In genomic region chr12:99390707-99391106, GRCh38 we compare ENCODE assay signal across 11 cellular contexts.
DNase-seq lines count a peak whose midpoint lies in the region; ATAC-seq, FAIRE-seq and TF ChIP-seq lines count a peak whose summit lies in the region.
"Had no signal": no experiment of that assay in that cellular context is flagged by ENCODE, and none has a peak within 500 bp of the region (broad histone marks: within the 10 kb centered on the region; RNA-seq: fewer than 3 reads in every experiment).

No MANE protein-coding gene starts in this region.

- no peak for DNase-seq in GM19239 (ENCODE audit: insufficient read length, low spot score)
- peak; percentile 12 for DNase-seq in RKO (ENCODE audit: low spot score)
- peak; percentile 83 for DNase-seq in islet precursor cell
- DNase-seq in NCI-H446 treated with DMSO at 0.1 percent for 48 hours (lab: John Stamatoyannopoulos, UW), result no peak
- no peak for DNase-seq in suprapubic skin (ENCODE audit: low spot score in 2 of 2)
- no peak for DNase-seq in NCI-H187 treated with DMSO at 0.1 percent for 48 hours (lab: John Stamatoyannopoulos, UW)
- DNase-seq: activated CD4-positive, alpha-beta T cell treated with anti-CD3 and anti-CD28 coated beads, Interleukin-2, amount 50 U/mL, for 48 hours; NCI-H2171 had no signal

- H3K4me1 ChIP-seq in BLaER1 (peaks cover 87% of the 10 kb centered on the region), suprapubic skin (no peaks in the 10 kb centered on the region)

- 74% methylated on average over 5 of the region's 7 CpGs for WGBS in suprapubic skin

- H3K9me3 ChIP-seq in BLaER1 (no peaks in the 10 kb centered on the region), suprapubic skin (no peaks in the 10 kb centered on the region)

- H3K4me3 ChIP-seq in BLaER1 (no peak overlapping the region), suprapubic skin (no peak overlapping the region)
- H3K4me3 ChIP-seq: skin epidermis had no signal

- no peak overlapping the region; the same call in 1 of the 2 replicates for H3K9ac ChIP-seq in BLaER1

- no peaks in the 10 kb centered on the region for H3K27me3 ChIP-seq in BLaER1
- H3K27me3 ChIP-seq in suprapubic skin, result no peaks in the 10 kb centered on the region

- peak overlapping the region; percentile 47; the same call in 1 of the 2 replicates for H3K27ac ChIP-seq in BLaER1
- H3K27ac ChIP-seq in suprapubic skin, result no peak overlapping the region
- H3K27ac ChIP-seq: skin epidermis had no signal

- peak; percentile 60 for FAIRE-seq in GM19239 (lab: Jason Lieb, UNC)

- ATAC-seq in GM18867 (IDR thresholded peaks at IDR 0.05; ENCODE audit: unreplicated experiment), result no peak

- TF ChIP-seq POLR2A in suprapubic skin (IDR thresholded peaks at IDR 0.05), result no peak

- no peaks in the 10 kb centered on the region for H4K20me1 ChIP-seq in BLaER1

- H3K4me2 ChIP-seq in BLaER1, result peak overlapping the region; percentile 7; the same call in 1 of the 2 replicates

- no peak for TF ChIP-seq EP300 in suprapubic skin (IDR thresholded peaks at IDR 0.05)

- TF ChIP-seq CTCF in suprapubic skin (IDR thresholded peaks at IDR 0.05), result no peak

- H3K36me3 ChIP-seq in BLaER1, result peaks cover 25% of the 10 kb centered on the region
- H3K36me3 ChIP-seq in suprapubic skin, result no peaks in the 10 kb centered on the region

Comparison
In these comparisons a context has a peak if more than half of its experiments do, and no peak if none do; other contexts are left out.
1. DNase-seq: peak in RKO (single experiment) and islet precursor cell (single experiment); none in GM19239 (single experiment), NCI-H446 treated with DMSO at 0.1 percent for 48 hours (single experiment), suprapubic skin (0 of 2) and NCI-H187 treated with DMSO at 0.1 percent for 48 hours (single experiment).